ENCODE assay signal across 1 cellular context in the genomic region with DNA sequence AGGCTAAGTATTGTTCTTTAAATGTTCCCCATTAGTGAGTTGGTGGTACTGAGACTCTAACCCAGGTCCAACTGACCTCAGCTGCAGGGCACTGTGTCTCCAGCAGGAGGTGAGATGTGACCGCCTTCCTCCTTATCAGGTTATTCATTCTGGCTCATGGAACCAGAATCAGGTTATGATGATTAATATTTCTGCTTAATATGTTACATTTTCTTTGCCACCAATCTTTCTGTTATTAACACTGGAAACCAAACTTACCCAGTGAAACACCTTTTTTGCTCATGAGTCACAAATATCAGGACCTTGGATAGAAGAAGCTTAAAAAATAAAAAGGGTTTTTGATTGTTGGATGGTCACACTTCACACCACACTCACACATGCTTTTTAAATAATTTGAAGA.
TF ChIP-seq lines count a peak whose summit lies in the region.

No MANE protein-coding gene starts in this region.

TF ChIP-seq in GM23338, 12 proteins besides CTCF, POLR2A, EP300 and RAD21:
- TF ChIP-seq, protein P1, sequence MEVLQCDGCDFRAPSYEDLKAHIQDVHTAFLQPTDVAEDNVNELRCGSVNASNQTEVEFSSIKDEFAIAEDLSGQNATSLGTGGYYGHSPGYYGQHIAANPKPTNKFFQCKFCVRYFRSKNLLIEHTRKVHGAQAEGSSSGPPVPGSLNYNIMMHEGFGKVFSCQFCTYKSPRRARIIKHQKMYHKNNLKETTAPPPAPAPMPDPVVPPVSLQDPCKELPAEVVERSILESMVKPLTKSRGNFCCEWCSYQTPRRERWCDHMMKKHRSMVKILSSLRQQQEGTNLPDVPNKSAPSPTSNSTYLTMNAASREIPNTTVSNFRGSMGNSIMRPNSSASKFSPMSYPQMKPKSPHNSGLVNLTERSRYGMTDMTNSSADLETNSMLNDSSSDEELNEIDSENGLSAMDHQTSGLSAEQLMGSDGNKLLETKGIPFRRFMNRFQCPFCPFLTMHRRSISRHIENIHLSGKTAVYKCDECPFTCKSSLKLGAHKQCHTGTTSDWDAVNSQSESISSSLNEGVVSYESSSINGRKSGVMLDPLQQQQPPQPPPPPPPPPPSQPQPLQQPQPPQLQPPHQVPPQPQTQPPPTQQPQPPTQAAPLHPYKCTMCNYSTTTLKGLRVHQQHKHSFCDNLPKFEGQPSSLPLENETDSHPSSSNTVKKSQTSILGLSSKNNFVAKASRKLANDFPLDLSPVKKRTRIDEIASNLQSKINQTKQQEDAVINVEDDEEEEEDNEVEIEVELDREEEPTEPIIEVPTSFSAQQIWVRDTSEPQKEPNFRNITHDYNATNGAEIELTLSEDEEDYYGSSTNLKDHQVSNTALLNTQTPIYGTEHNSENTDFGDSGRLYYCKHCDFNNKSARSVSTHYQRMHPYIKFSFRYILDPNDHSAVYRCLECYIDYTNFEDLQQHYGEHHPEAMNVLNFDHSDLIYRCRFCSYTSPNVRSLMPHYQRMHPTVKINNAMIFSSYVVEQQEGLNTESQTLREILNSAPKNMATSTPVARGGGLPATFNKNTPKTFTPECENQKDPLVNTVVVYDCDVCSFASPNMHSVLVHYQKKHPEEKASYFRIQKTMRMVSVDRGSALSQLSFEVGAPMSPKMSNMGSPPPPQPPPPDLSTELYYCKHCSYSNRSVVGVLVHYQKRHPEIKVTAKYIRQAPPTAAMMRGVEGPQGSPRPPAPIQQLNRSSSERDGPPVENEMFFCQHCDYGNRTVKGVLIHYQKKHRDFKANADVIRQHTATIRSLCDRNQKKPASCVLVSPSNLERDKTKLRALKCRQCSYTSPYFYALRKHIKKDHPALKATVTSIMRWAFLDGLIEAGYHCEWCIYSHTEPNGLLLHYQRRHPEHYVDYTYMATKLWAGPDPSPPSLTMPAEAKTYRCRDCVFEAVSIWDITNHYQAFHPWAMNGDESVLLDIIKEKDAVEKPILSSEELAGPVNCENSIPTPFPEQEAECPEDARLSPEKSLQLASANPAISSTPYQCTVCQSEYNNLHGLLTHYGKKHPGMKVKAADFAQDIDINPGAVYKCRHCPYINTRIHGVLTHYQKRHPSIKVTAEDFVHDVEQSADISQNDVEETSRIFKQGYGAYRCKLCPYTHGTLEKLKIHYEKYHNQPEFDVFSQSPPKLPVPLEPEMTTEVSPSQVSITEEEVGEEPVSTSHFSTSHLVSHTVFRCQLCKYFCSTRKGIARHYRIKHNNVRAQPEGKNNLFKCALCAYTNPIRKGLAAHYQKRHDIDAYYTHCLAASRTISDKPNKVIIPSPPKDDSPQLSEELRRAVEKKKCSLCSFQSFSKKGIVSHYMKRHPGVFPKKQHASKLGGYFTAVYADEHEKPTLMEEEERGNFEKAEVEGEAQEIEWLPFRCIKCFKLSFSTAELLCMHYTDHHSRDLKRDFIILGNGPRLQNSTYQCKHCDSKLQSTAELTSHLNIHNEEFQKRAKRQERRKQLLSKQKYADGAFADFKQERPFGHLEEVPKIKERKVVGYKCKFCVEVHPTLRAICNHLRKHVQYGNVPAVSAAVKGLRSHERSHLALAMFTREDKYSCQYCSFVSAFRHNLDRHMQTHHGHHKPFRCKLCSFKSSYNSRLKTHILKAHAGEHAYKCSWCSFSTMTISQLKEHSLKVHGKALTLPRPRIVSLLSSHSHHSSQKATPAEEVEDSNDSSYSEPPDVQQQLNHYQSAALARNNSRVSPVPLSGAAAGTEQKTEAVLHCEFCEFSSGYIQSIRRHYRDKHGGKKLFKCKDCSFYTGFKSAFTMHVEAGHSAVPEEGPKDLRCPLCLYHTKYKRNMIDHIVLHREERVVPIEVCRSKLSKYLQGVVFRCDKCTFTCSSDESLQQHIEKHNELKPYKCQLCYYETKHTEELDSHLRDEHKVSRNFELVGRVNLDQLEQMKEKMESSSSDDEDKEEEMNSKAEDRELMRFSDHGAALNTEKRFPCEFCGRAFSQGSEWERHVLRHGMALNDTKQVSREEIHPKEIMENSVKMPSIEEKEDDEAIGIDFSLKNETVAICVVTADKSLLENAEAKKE (CRISPR knock-in tag; IDR thresholded peaks at IDR 0.05) = no peak
- TF ChIP-seq ZNF331 (CRISPR knock-in tag; IDR thresholded peaks at IDR 0.05; ENCODE audit: low read depth) = no peak
- TF ChIP-seq, protein P2, sequence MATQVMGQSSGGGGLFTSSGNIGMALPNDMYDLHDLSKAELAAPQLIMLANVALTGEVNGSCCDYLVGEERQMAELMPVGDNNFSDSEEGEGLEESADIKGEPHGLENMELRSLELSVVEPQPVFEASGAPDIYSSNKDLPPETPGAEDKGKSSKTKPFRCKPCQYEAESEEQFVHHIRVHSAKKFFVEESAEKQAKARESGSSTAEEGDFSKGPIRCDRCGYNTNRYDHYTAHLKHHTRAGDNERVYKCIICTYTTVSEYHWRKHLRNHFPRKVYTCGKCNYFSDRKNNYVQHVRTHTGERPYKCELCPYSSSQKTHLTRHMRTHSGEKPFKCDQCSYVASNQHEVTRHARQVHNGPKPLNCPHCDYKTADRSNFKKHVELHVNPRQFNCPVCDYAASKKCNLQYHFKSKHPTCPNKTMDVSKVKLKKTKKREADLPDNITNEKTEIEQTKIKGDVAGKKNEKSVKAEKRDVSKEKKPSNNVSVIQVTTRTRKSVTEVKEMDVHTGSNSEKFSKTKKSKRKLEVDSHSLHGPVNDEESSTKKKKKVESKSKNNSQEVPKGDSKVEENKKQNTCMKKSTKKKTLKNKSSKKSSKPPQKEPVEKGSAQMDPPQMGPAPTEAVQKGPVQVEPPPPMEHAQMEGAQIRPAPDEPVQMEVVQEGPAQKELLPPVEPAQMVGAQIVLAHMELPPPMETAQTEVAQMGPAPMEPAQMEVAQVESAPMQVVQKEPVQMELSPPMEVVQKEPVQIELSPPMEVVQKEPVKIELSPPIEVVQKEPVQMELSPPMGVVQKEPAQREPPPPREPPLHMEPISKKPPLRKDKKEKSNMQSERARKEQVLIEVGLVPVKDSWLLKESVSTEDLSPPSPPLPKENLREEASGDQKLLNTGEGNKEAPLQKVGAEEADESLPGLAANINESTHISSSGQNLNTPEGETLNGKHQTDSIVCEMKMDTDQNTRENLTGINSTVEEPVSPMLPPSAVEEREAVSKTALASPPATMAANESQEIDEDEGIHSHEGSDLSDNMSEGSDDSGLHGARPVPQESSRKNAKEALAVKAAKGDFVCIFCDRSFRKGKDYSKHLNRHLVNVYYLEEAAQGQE (IDR thresholded peaks at IDR 0.05; ENCODE audit: unreplicated experiment) = no peak
- TF ChIP-seq CREB1 (CRISPR knock-in tag; IDR thresholded peaks at IDR 0.05; ENCODE audit: low read depth) = no peak
- no peak for TF ChIP-seq POLR2AphosphoS5 (IDR thresholded peaks at IDR 0.05; ENCODE audit: low read depth)
